Comparison of ENCODE assay signal across 18 cellular contexts in genomic region chr1:224132901-224133300, GRCh38. TPM values are rescaled to one million over a fixed set of nuclear protein-coding genes. Genes with fewer than 3 reads are reported as not detected.
DNase-seq lines count a peak whose midpoint lies in the region; ATAC-seq and TF ChIP-seq lines count a peak whose summit lies in the region.
"Had no signal": no experiment of that assay in that cellular context is flagged by ENCODE, and none has a peak within 500 bp of the region (broad histone marks: within the 10 kb centered on the region; RNA-seq: fewer than 3 reads in every experiment).

No MANE protein-coding gene starts in this region.

- no peak overlapping the region for H3K27ac Mint-ChIP-seq in MCF 10A (ENCODE audit: low read depth, unreplicated experiment)
- H3K27ac Mint-ChIP-seq: CD4-positive, alpha-beta memory T cell; IgD-negative memory B cell had no signal

- H3K4me3 ChIP-seq in breast epithelium (no peak overlapping the region), RWPE2 (ENCODE audit: severe bottlenecking) (no peak overlapping the region), testis (no peak overlapping the region)

- TF ChIP-seq CTCF in MCF 10A (IDR thresholded peaks at IDR 0.05; ENCODE audit: unreplicated experiment), result no peak
- TF ChIP-seq CTCF in breast epithelium (IDR thresholded peaks at IDR 0.05), result no peak
- TF ChIP-seq CTCF in RWPE2 (IDR thresholded peaks at IDR 0.05; ENCODE audit: poor library complexity, severe bottlenecking), result no peak
- no peak for TF ChIP-seq CTCF in testis (IDR thresholded peaks at IDR 0.05)
- TF ChIP-seq CTCF in GM10248 (IDR thresholded peaks at IDR 0.05; ENCODE audit: control extremely low read depth, extremely low read depth, low read depth, missing control alignments), result no peak

- H3K4me1 ChIP-seq in breast epithelium, result no peaks in the 10 kb centered on the region
- H3K4me1 ChIP-seq in RWPE2 (ENCODE audit: insufficient read depth, poor library complexity, severe bottlenecking), result peaks cover 23% of the 10 kb centered on the region
- no peaks in the 10 kb centered on the region for H3K4me1 ChIP-seq in testis

- CTCF ChIA-PET in MCF 10A (lab: Yijun Ruan, JAX) (no interaction called here), GM10248 (lab: Yijun Ruan, JAX) (no interaction called here)

- no peak overlapping the region for H3K4me3 Mint-ChIP-seq in MCF 10A (ENCODE audit: unreplicated experiment)
- H3K4me3 Mint-ChIP-seq: CD4-positive, alpha-beta memory T cell; IgD-negative memory B cell had no signal

- WGBS in testis, 2 donors, result 30 to 34% methylated on average over 1 of the region's 1 CpG

- peaks cover 9% of the 10 kb centered on the region for H3K4me1 Mint-ChIP-seq in MCF 10A (ENCODE audit: insufficient read depth, unreplicated experiment)
- H3K4me1 Mint-ChIP-seq: IgD-negative memory B cell had no signal

- no peak overlapping the region for H3K27ac ChIP-seq in breast epithelium
- peak overlapping the region; percentile 69 for H3K27ac ChIP-seq in RWPE2 (ENCODE audit: poor library complexity, severe bottlenecking)
- H3K27ac ChIP-seq in epithelial cell of prostate, result peak overlapping the region; percentile 71
- H3K27ac ChIP-seq in testis, result no peak overlapping the region

- TF ChIP-seq POLR2A in breast epithelium (IDR thresholded peaks at IDR 0.05) (no peak), testis (IDR thresholded peaks at IDR 0.05) (no peak)

- H3K9me3 ChIP-seq in breast epithelium (no peaks in the 10 kb centered on the region), RWPE2 (ENCODE audit: severe bottlenecking) (no peaks in the 10 kb centered on the region), testis (no peaks in the 10 kb centered on the region)

- H3K36me3 Mint-ChIP-seq in MCF 10A (ENCODE audit: insufficient read depth, unreplicated experiment), result peaks cover 84% of the 10 kb centered on the region

- BruUV-seq in MCF 10A (replicated peaks; lab: Mats Ljungman, UMichigan), result no TSS peak

- DNase-seq in MCF 10A (ENCODE audit: unreplicated experiment) (peak; percentile 87), breast epithelium (ENCODE audit: low spot score in 2 of 2) (no peak), RWPE2 (ENCODE audit: low spot score) (no peak), epithelial cell of prostate (ENCODE audit: low read depth, low spot score) (peak; percentile 81), cerebellum (ENCODE audit: low spot score) (no peak), testis (no peak), GM10248 (ENCODE audit: extremely low spot score) (no peak)
- DNase-seq: 8988T; CD4-positive, alpha-beta memory T cell; DMS53; H7; Kasumi-1; NCI-H1092 treated with DMSO at 0.1 percent for 48 hours; NCI-H2081; SHP77 treated with DMSO at 0.1 percent for 48 hours; SK-N-SH had no signal

- intact Hi-C loops in MCF 10A (cut with micrococcal nuclease), result no loop called here
- intact Hi-C loops in breast epithelium (cut with DNase I; ENCODE audit: low total_unique reads), result no loop called here
- intact Hi-C loops in testis (cut with DNase I; ENCODE audit: low total_unique reads), result no loop called here

- H3K9me3 Mint-ChIP-seq in MCF 10A (ENCODE audit: unreplicated experiment), result peaks cover 7% of the 10 kb centered on the region
- H3K9me3 Mint-ChIP-seq: CD4-positive, alpha-beta memory T cell; IgD-negative memory B cell had no signal

- H3K27me3 ChIP-seq in breast epithelium, result no peaks in the 10 kb centered on the region
- no peaks in the 10 kb centered on the region for H3K27me3 ChIP-seq in RWPE2 (ENCODE audit: insufficient read depth, poor library complexity, severe bottlenecking)
- H3K27me3 ChIP-seq in testis, result no peaks in the 10 kb centered on the region

- H3K27me3 Mint-ChIP-seq in MCF 10A (ENCODE audit: insufficient read depth, unreplicated experiment), result no peaks in the 10 kb centered on the region
- H3K27me3 Mint-ChIP-seq: CD4-positive, alpha-beta memory T cell; IgD-negative memory B cell had no signal

- POLR2A ChIA-PET in MCF 10A (lab: Yijun Ruan, JAX), result interaction anchor here (0.7 to 1.0 kb wide), 5 partner anchors 15 to 321 kb away, joined by 3 read pairs; no protein-coding TSS in a partner anchor
- POLR2A ChIA-PET in GM10248 (lab: Yijun Ruan, JAX), result no interaction called here

- H3K36me3 ChIP-seq in breast epithelium (no peaks in the 10 kb centered on the region), RWPE2 (ENCODE audit: low read depth) (peaks cover 40% of the 10 kb centered on the region), testis (ENCODE audit: low read depth, missing control alignments) (no peaks in the 10 kb centered on the region)

- ATAC-seq in RWPE2 (ENCODE audit: low read depth), result peak; percentile 96
- ATAC-seq in GM18517 (IDR thresholded peaks at IDR 0.05; ENCODE audit: unreplicated experiment), result no peak

RNA-seq across cellular contexts. Expression of gene FBXO28, which starts 19.0 kb away (rescaled TPM):
- total RNA-seq in MCF 10A (2022), result 97.6 and 110 TPM in 2 replicates
- total RNA-seq in breast epithelium, result 10 to 100 TPM; 23.9 to 50.5 (median 26.2) TPM
- total RNA-seq in cerebellum, result 42.8 TPM
- total RNA-seq in testis, result 10 to 100 TPM; 29.6 to 43.7 TPM
- 23.7 TPM for polyA plus RNA-seq in testis (ENCODE audit: insufficient read depth, low read depth, low replicate concordance)

RNA-seq across cellular contexts. Expression of gene DEGS1, which starts 50.1 kb away (rescaled TPM):
- total RNA-seq in MCF 10A (2022) (99.1 and 118 TPM in 2 replicates), breast epithelium (10 to 100 TPM; 74.9 to 84.4 (median 81.0) TPM), cerebellum (39.9 TPM), testis (10 to 100 TPM; 58.1 to 60.5 TPM)
- polyA plus RNA-seq in testis (ENCODE audit: insufficient read depth, low read depth, low replicate concordance), result 83.0 TPM

Comparison
In these comparisons a context has a peak if more than half of its experiments do, and no peak if none do; other contexts are left out.
1. DNase-seq: peak in MCF 10A (single experiment) and epithelial cell of prostate (single experiment); none in breast epithelium (0 of 2), RWPE2 (single experiment), cerebellum (single experiment), testis (single experiment) and GM10248 (single experiment).
2. H3K27ac ChIP-seq: peak in RWPE2 (single experiment) and epithelial cell of prostate (single experiment); none in breast epithelium (0 of 2) and testis (0 of 2).